In genomic region chr1:1235016-1235744, GRCh38 we compare ENCODE assay signal across 21 cellular contexts. TPM values are rescaled to one million over a fixed set of nuclear protein-coding genes. Genes with fewer than 3 reads are reported as not detected.
A peak's percentile ranks its signal among the peaks of the same experiment; 100 is the strongest.
DNase-seq lines count a peak whose midpoint lies in the region; ATAC-seq and TF ChIP-seq lines count a peak whose summit lies in the region.
"Had no signal": no experiment of that assay in that cellular context is flagged by ENCODE, and none has a peak within 500 bp of the region (broad histone marks: within the 10 kb centered on the region; RNA-seq: fewer than 3 reads in every experiment).

No MANE protein-coding gene starts in this region.

- H3K27ac Mint-ChIP-seq in natural killer cell (no peak overlapping the region), GM23338 (no peak overlapping the region)
- H3K27ac Mint-ChIP-seq in natural killer cell treated with Interleukin-12 subunit alpha and Interleukin-12 subunit beta and Interleukin-15 and Interleukin-18, amount 100 ng/mL, for 72 hours = no peak overlapping the region
- H3K27ac Mint-ChIP-seq in activated naive CD8-positive, alpha-beta T cell treated with anti-CD3 and anti-CD28 coated beads, Interleukin-2, amount 50 U/mL, for 24 hours = no peak overlapping the region
- H3K27ac Mint-ChIP-seq in stimulated activated effector memory CD8-positive, alpha-beta T cell treated with anti-CD3 and anti-CD28 coated beads, Interleukin-12 subunit alpha, Interleukin-12 subunit beta, amount 100 ng/mL, for 72 hours = no peak overlapping the region

- no peaks in the 10 kb centered on the region for H3K27me3 Mint-ChIP-seq in natural killer cell (ENCODE audit: low read depth in 2 of 2)
- no peaks in the 10 kb centered on the region for H3K27me3 Mint-ChIP-seq in natural killer cell treated with Interleukin-12 subunit alpha and Interleukin-12 subunit beta and Interleukin-15 and Interleukin-18, amount 100 ng/mL, for 72 hours
- H3K27me3 Mint-ChIP-seq in activated naive CD8-positive, alpha-beta T cell treated with anti-CD3 and anti-CD28 coated beads, Interleukin-2, amount 50 U/mL, for 24 hours = peaks cover 1% of the 10 kb centered on the region
- H3K27me3 Mint-ChIP-seq in GM23338 (ENCODE audit: insufficient read depth, low read depth, poor library complexity) = peaks cover 12% of the 10 kb centered on the region
- H3K27me3 Mint-ChIP-seq: B cell, T-cell had no signal

- H2AFZ ChIP-seq in Loucy (ENCODE audit: low read length) = no peak overlapping the region
- no peak overlapping the region for H2AFZ ChIP-seq in GM23338

- H3K79me2 ChIP-seq in Loucy (ENCODE audit: insufficient read depth, low read length) (peaks cover 46% of the 10 kb centered on the region), GM23338 (replicated peaks; ENCODE audit: insufficient read depth) (peaks cover 20% of the 10 kb centered on the region)

- no peak for ATAC-seq in natural killer cell
- no peak for ATAC-seq in natural killer cell treated with Interleukin-12 subunit alpha and Interleukin-12 subunit beta and Interleukin-15 and Interleukin-18, amount 100 ng/mL, for 72 hours
- no peak for ATAC-seq in activated naive CD8-positive, alpha-beta T cell treated with anti-CD3 and anti-CD28 coated beads, Interleukin-2, amount 50 U/mL, for 24 hours
- no peak for ATAC-seq in stimulated activated effector memory CD8-positive, alpha-beta T cell treated with anti-CD3 and anti-CD28 coated beads, Interleukin-12 subunit alpha, Interleukin-12 subunit beta, amount 100 ng/mL, for 72 hours
- no peak for ATAC-seq in GM18909 (IDR thresholded peaks at IDR 0.05; ENCODE audit: poor library complexity, unreplicated experiment)
- no peak for ATAC-seq in GM23338
- ATAC-seq: T-cell had no signal

- no peaks in the 10 kb centered on the region for H3K9me3 ChIP-seq in Loucy (ENCODE audit: insufficient read depth, low read depth, low read length)
- H3K9me3 ChIP-seq: SK-N-SH had no signal

- no peaks in the 10 kb centered on the region for H3K27me3 ChIP-seq in Loucy (ENCODE audit: insufficient read depth, low read length, poor library complexity, severe bottlenecking)
- H3K27me3 ChIP-seq in GM23338 (ENCODE audit: insufficient read depth) = no peaks in the 10 kb centered on the region

- H3K9me2 ChIP-seq in Loucy (replicated peaks; ENCODE audit: low read depth, low read length) (no peaks in the 10 kb centered on the region), GM23338 (ENCODE audit: insufficient read depth) (no peaks in the 10 kb centered on the region)
- H3K9me2 ChIP-seq: SK-N-SH had no signal

- no peaks in the 10 kb centered on the region for H3F3A ChIP-seq in Loucy (ENCODE audit: low read depth)
- peaks cover 10% of the 10 kb centered on the region; the same call in 1 of the 2 replicates for H3F3A ChIP-seq in GM23338 (replicated peaks; ENCODE audit: low read depth)

- no peak overlapping the region for H3K4me3 ChIP-seq in Loucy (ENCODE audit: low read length, poor library complexity, severe bottlenecking)
- no peak overlapping the region for H3K4me3 ChIP-seq in GM23338

- H3K9ac ChIP-seq in Loucy (ENCODE audit: low read depth, low read length, poor library complexity, severe bottlenecking) = no peak overlapping the region
- H3K9ac ChIP-seq: SK-N-SH had no signal

- H3K4me1 ChIP-seq in Loucy (ENCODE audit: insufficient read depth, low read length, poor library complexity, severe bottlenecking) (peaks cover 12% of the 10 kb centered on the region), GM23338 (ENCODE audit: insufficient read depth) (peaks cover 6% of the 10 kb centered on the region)

- peak overlapping the region; percentile 87 for H3K4me2 ChIP-seq in Loucy (ENCODE audit: low read depth, low read length, poor library complexity, severe bottlenecking)
- H3K4me2 ChIP-seq in GM23338 = no peak overlapping the region
- H3K4me2 ChIP-seq: SK-N-SH had no signal

- peaks cover 18 to 20% of the 10 kb centered on the region in 2 donors for H3K4me1 Mint-ChIP-seq in natural killer cell
- H3K4me1 Mint-ChIP-seq in natural killer cell treated with Interleukin-12 subunit alpha and Interleukin-12 subunit beta and Interleukin-15 and Interleukin-18, amount 100 ng/mL, for 72 hours (ENCODE audit: low read depth in 2 of 2) = peaks cover 13 to 15% of the 10 kb centered on the region in 2 donors
- peaks cover 22% of the 10 kb centered on the region for H3K4me1 Mint-ChIP-seq in activated naive CD8-positive, alpha-beta T cell treated with anti-CD3 and anti-CD28 coated beads, Interleukin-2, amount 50 U/mL, for 24 hours
- H3K4me1 Mint-ChIP-seq in stimulated activated effector memory CD8-positive, alpha-beta T cell treated with anti-CD3 and anti-CD28 coated beads, Interleukin-12 subunit alpha, Interleukin-12 subunit beta, amount 100 ng/mL, for 72 hours = peaks cover 24% of the 10 kb centered on the region
- peaks cover 18% of the 10 kb centered on the region for H3K4me1 Mint-ChIP-seq in GM23338

- H3K36me3 ChIP-seq in Loucy (ENCODE audit: insufficient read depth, low read length) (no peaks in the 10 kb centered on the region), GM23338 (ENCODE audit: insufficient read depth) (no peaks in the 10 kb centered on the region)

- H4K20me1 ChIP-seq in Loucy (ENCODE audit: insufficient read depth, low read length, poor library complexity, severe bottlenecking) (peaks cover 3% of the 10 kb centered on the region), GM23338 (replicated peaks; ENCODE audit: insufficient read depth) (peaks cover 8% of the 10 kb centered on the region)

- DNase-seq in natural killer cell (no peak), GM23338 (ENCODE audit: low spot score) (no peak), UCSD-AML1 (lab: John Stamatoyannopoulos, UW; ENCODE audit: unreplicated experiment) (no peak)
- no peak for DNase-seq in natural killer cell treated with Interleukin-12 subunit alpha and Interleukin-12 subunit beta and Interleukin-15 and Interleukin-18, amount 100 ng/mL, for 72 hours (ENCODE audit: low spot score)
- no peak for DNase-seq in activated naive CD8-positive, alpha-beta T cell treated with anti-CD3 and anti-CD28 coated beads, Interleukin-2, amount 50 U/mL, for 24 hours
- no peak for DNase-seq in stimulated activated effector memory CD8-positive, alpha-beta T cell treated with anti-CD3 and anti-CD28 coated beads, Interleukin-12 subunit alpha, Interleukin-12 subunit beta, amount 100 ng/mL, for 72 hours (ENCODE audit: low spot score in 2 of 2)
- DNase-seq: GDM1, H9, MV-4-11, NCI-H1436, NCI-H2029 treated with DMSO at 0.1 percent for 48 hours, NCI-H2171 treated with DMSO at 0.1 percent for 48 hours, NCI-H774, Right ventricle myocardium superior, SK-N-SH, T-cell had no signal

- no peak overlapping the region for H3K27ac ChIP-seq in GM23338 (ENCODE audit: low read depth)
- H3K27ac ChIP-seq: HL-60 had no signal

- H3K36me3 Mint-ChIP-seq in natural killer cell (no peaks in the 10 kb centered on the region), GM23338 (ENCODE audit: low read depth) (peaks cover 15% of the 10 kb centered on the region)
- H3K36me3 Mint-ChIP-seq in natural killer cell treated with Interleukin-12 subunit alpha and Interleukin-12 subunit beta and Interleukin-15 and Interleukin-18, amount 100 ng/mL, for 72 hours = peaks cover 12% of the 10 kb centered on the region
- peaks cover 19% of the 10 kb centered on the region for H3K36me3 Mint-ChIP-seq in activated naive CD8-positive, alpha-beta T cell treated with anti-CD3 and anti-CD28 coated beads, Interleukin-2, amount 50 U/mL, for 24 hours (ENCODE audit: low read depth)
- peaks cover 35% of the 10 kb centered on the region for H3K36me3 Mint-ChIP-seq in stimulated activated effector memory CD8-positive, alpha-beta T cell treated with anti-CD3 and anti-CD28 coated beads, Interleukin-12 subunit alpha, Interleukin-12 subunit beta, amount 100 ng/mL, for 72 hours

- H3K4me3 Mint-ChIP-seq in natural killer cell (peak overlapping the region; percentile 17), GM23338 (no peak overlapping the region)
- no peak overlapping the region for H3K4me3 Mint-ChIP-seq in natural killer cell treated with Interleukin-12 subunit alpha and Interleukin-12 subunit beta and Interleukin-15 and Interleukin-18, amount 100 ng/mL, for 72 hours
- H3K4me3 Mint-ChIP-seq in activated naive CD8-positive, alpha-beta T cell treated with anti-CD3 and anti-CD28 coated beads, Interleukin-2, amount 50 U/mL, for 24 hours = peak overlapping the region; percentile 81
- peak overlapping the region; percentile 61 for H3K4me3 Mint-ChIP-seq in stimulated activated effector memory CD8-positive, alpha-beta T cell treated with anti-CD3 and anti-CD28 coated beads, Interleukin-12 subunit alpha, Interleukin-12 subunit beta, amount 100 ng/mL, for 72 hours

- no peaks in the 10 kb centered on the region for H3K9me3 Mint-ChIP-seq in natural killer cell
- no peaks in the 10 kb centered on the region for H3K9me3 Mint-ChIP-seq in natural killer cell treated with Interleukin-12 subunit alpha and Interleukin-12 subunit beta and Interleukin-15 and Interleukin-18, amount 100 ng/mL, for 72 hours
- no peaks in the 10 kb centered on the region for H3K9me3 Mint-ChIP-seq in activated naive CD8-positive, alpha-beta T cell treated with anti-CD3 and anti-CD28 coated beads, Interleukin-2, amount 50 U/mL, for 24 hours
- no peaks in the 10 kb centered on the region for H3K9me3 Mint-ChIP-seq in stimulated activated effector memory CD8-positive, alpha-beta T cell treated with anti-CD3 and anti-CD28 coated beads, Interleukin-12 subunit alpha, Interleukin-12 subunit beta, amount 100 ng/mL, for 72 hours
- H3K9me3 Mint-ChIP-seq in GM23338 = peaks cover 10% of the 10 kb centered on the region
- H3K9me3 Mint-ChIP-seq: T-cell had no signal

- intact Hi-C loops in natural killer cell (cut with micrococcal nuclease) = no loop called here

- TF ChIP-seq CTCF in natural killer cell (IDR thresholded peaks at IDR 0.05) (no peak), Loucy (conservative IDR thresholded peaks at IDR 0.05; ENCODE audit: low read length) (no peak), GM23338 (conservative IDR thresholded peaks at IDR 0.05; ENCODE audit: low read depth in 2 of 2) (no peak)

RNA-seq across cellular contexts. Expression of gene B3GALT6, which starts 3.1 kb away (rescaled TPM):
- 10 to 100 TPM; 13.7 to 16.5 (median 16.3) TPM for total RNA-seq in natural killer cell
- 10 to 100 TPM; 23.8 to 28.1 TPM for total RNA-seq in natural killer cell treated with Interleukin-12 subunit alpha and Interleukin-12 subunit beta and Interleukin-15 and Interleukin-18, amount 100 ng/mL, for 72 hours
- 26.5 and 33.5 TPM in 2 replicates for total RNA-seq in GM23338 (2014; rRNA removed; shearing (Covaris generic))
- polyA plus RNA-seq in GM23338 (2016; fragmentation: Nextera tagmentation; extraction: Ambion mirVana) = 5.5 and 9.3 TPM in 2 replicates

RNA-seq across cellular contexts. Expression of gene SDF4, which starts 3.4 kb away (rescaled TPM):
- total RNA-seq in natural killer cell = 100 to 1,000 TPM; 176 to 211 (median 184) TPM
- 100 to 1,000 TPM; 243 to 251 TPM for total RNA-seq in natural killer cell treated with Interleukin-12 subunit alpha and Interleukin-12 subunit beta and Interleukin-15 and Interleukin-18, amount 100 ng/mL, for 72 hours
- total RNA-seq in GM23338 (2014; rRNA removed; shearing (Covaris generic)) = 51.6 and 62.6 TPM in 2 replicates
- polyA plus RNA-seq in GM23338 (2016; fragmentation: Nextera tagmentation; extraction: Ambion mirVana) = 45.0 and 49.2 TPM in 2 replicates

RNA-seq across cellular contexts. Expression of gene C1QTNF12, which starts 11.3 kb away (rescaled TPM):
- total RNA-seq in natural killer cell = 1 to 10 TPM; 2.6 to 4.1 (median 4.1) TPM
- total RNA-seq in natural killer cell treated with Interleukin-12 subunit alpha and Interleukin-12 subunit beta and Interleukin-15 and Interleukin-18, amount 100 ng/mL, for 72 hours = 1 to 10 TPM; 5.2 to 5.6 TPM
- 3.0 and 4.1 TPM in 2 replicates for total RNA-seq in GM23338 (2014; rRNA removed; shearing (Covaris generic))
- polyA plus RNA-seq in GM23338 (2016; fragmentation: Nextera tagmentation; extraction: Ambion mirVana) = 4.1 and 4.2 TPM in 2 replicates
- total RNA-seq: NCI-H460 had no signal

RNA-seq across cellular contexts. Expression of gene TNFRSF4, which starts 21.2 kb away (rescaled TPM):
- total RNA-seq in natural killer cell = 10 to 100 TPM; 14.3 to 26.5 (median 15.7) TPM
- total RNA-seq in natural killer cell treated with Interleukin-12 subunit alpha and Interleukin-12 subunit beta and Interleukin-15 and Interleukin-18, amount 100 ng/mL, for 72 hours = 100 to 1,000 TPM in 1 of 2 donors, 10 to 100 TPM in 1; 56.8 to 305 TPM
- not detected in 2 replicates for total RNA-seq in GM23338 (2014; rRNA removed; shearing (Covaris generic))
- polyA plus RNA-seq in GM23338 (2016; fragmentation: Nextera tagmentation; extraction: Ambion mirVana) = not detected in 2 replicates
- total RNA-seq: NCI-H460 had no signal
- polyA plus RNA-seq: SK-N-SH had no signal

RNA-seq across cellular contexts. Expression of gene TNFRSF18, which starts 28.8 kb away (rescaled TPM):
- 10 to 100 TPM; 40.3 to 81.9 (median 54.7) TPM for total RNA-seq in natural killer cell
- 100 to 1,000 TPM; 295 to 591 TPM for total RNA-seq in natural killer cell treated with Interleukin-12 subunit alpha and Interleukin-12 subunit beta and Interleukin-15 and Interleukin-18, amount 100 ng/mL, for 72 hours
- 0.58 and 1.5 TPM in 2 replicates for total RNA-seq in GM23338 (2014; rRNA removed; shearing (Covaris generic))
- 0.56 and 1.1 TPM in 2 replicates for polyA plus RNA-seq in GM23338 (2016; fragmentation: Nextera tagmentation; extraction: Ambion mirVana)
- total RNA-seq: NCI-H460 had no signal

Comparison
In these comparisons a context has a peak if more than half of its experiments do, and no peak if none do; other contexts are left out.
1. H3K4me3 Mint-ChIP-seq: peak in natural killer cell (single experiment), activated naive CD8-positive, alpha-beta T cell treated with anti-CD3 and anti-CD28 coated beads, Interleukin-2, amount 50 U/mL, for 24 hours (single experiment) and stimulated activated effector memory CD8-positive, alpha-beta T cell treated with anti-CD3 and anti-CD28 coated beads, Interleukin-12 subunit alpha, Interleukin-12 subunit beta, amount 100 ng/mL, for 72 hours (single experiment); none in natural killer cell treated with Interleukin-12 subunit alpha and Interleukin-12 subunit beta and Interleukin-15 and Interleukin-18, amount 100 ng/mL, for 72 hours (single experiment) and GM23338 (single experiment).